Comparison of ENCODE assay signal across 11 cellular contexts in genomic region chr1:90925928-90926869, GRCh38.
DNase-seq lines count a peak whose midpoint lies in the region; ATAC-seq, FAIRE-seq and TF ChIP-seq lines count a peak whose summit lies in the region.
"Had no signal": no experiment of that assay in that cellular context is flagged by ENCODE, and none has a peak within 500 bp of the region (broad histone marks: within the 10 kb centered on the region; RNA-seq: fewer than 3 reads in every experiment).

No MANE protein-coding gene starts in this region.

- H3K79me2 ChIP-seq in fibroblast of lung (ENCODE audit: control insufficient read depth, insufficient read depth, low read length): peaks cover 40% of the 10 kb centered on the region

- H3K4me1 ChIP-seq in fibroblast of lung (ENCODE audit: control insufficient read depth, extremely low read depth, insufficient read depth, low read length): peaks cover 9% of the 10 kb centered on the region

- peak; percentile 93 for FAIRE-seq in RCC 7860 (lab: Jason Lieb, UNC)
- FAIRE-seq: A204.1 had no signal

- ATAC-seq in HG03280 (IDR thresholded peaks at IDR 0.05; ENCODE audit: unreplicated experiment): no peak
- ATAC-seq in activated CD8-positive, alpha-beta memory T cell treated with anti-CD3 and anti-CD28 coated beads, Interleukin-2, amount 10 ng/mL, durations not matched to agents 7 days and 5 days: no peak

- no peaks in the 10 kb centered on the region for H3K36me3 ChIP-seq in fibroblast of lung (ENCODE audit: control insufficient read depth, insufficient read depth, low read length)

- H3K4me1 Mint-ChIP-seq in activated CD8-positive, alpha-beta memory T cell treated with anti-CD3 and anti-CD28 coated beads, Interleukin-2, amount 10 ng/mL, durations not matched to agents 7 days and 5 days: peaks cover 42% of the 10 kb centered on the region

- no peak overlapping the region for H3K27ac Mint-ChIP-seq in activated CD8-positive, alpha-beta memory T cell treated with anti-CD3 and anti-CD28 coated beads, Interleukin-2, amount 10 ng/mL, durations not matched to agents 7 days and 5 days

- TF ChIP-seq CTCF in fibroblast of lung (conservative IDR thresholded peaks at IDR 0.05 in 1 of 2, IDR thresholded peaks at IDR 0.05 in 1 of 2; ENCODE audit: low read depth in 1 of 2, low read length in 2 of 2): no peak
- TF ChIP-seq CTCF in retinal pigment epithelial cell (conservative IDR thresholded peaks at IDR 0.05; ENCODE audit: low read depth, low read length): no peak

- H3K27me3 Mint-ChIP-seq in activated CD8-positive, alpha-beta memory T cell treated with anti-CD3 and anti-CD28 coated beads, Interleukin-2, amount 10 ng/mL, durations not matched to agents 7 days and 5 days: no peaks in the 10 kb centered on the region

- DNase-seq in SIG-M5 treated with dmso at 0.1 percent for 504 hours (lab: John Stamatoyannopoulos, UW; ENCODE audit: unreplicated experiment): peak; percentile 28
- no peak for DNase-seq in SIG-M5 (lab: John Stamatoyannopoulos, UW)
- DNase-seq in RCC 7860 (ENCODE audit: low spot score): peak; percentile 81
- peak; percentile 63 to 91 for DNase-seq in fibroblast of lung (ENCODE audit: low read depth in 2 of 2)
- peak; percentile 19 for DNase-seq in retinal pigment epithelial cell (ENCODE audit: low read depth)
- no peak for DNase-seq in activated CD8-positive, alpha-beta memory T cell treated with anti-CD3 and anti-CD28 coated beads, Interleukin-2, amount 10 ng/mL, durations not matched to agents 7 days and 5 days
- DNase-seq in NCI-H510A treated with DMSO at 0.1 percent for 48 hours (lab: John Stamatoyannopoulos, UW): no peak
- DNase-seq: effector CD8-positive, alpha-beta T cell; NCI-H1930 had no signal

- no peaks in the 10 kb centered on the region for H3K9me3 ChIP-seq in fibroblast of lung (ENCODE audit: control insufficient read depth, insufficient read depth, low read depth, low read length)

- no peak overlapping the region for H3K9ac ChIP-seq in fibroblast of lung (ENCODE audit: insufficient read depth, low read length)

- no peak overlapping the region for H3K4me3 Mint-ChIP-seq in activated CD8-positive, alpha-beta memory T cell treated with anti-CD3 and anti-CD28 coated beads, Interleukin-2, amount 10 ng/mL, durations not matched to agents 7 days and 5 days

- H3K4me3 ChIP-seq in fibroblast of lung (replicated peaks in 1 of 4; ENCODE audit: control extremely low read depth in 1 of 4, insufficient read depth in 1 of 4, low read depth in 3 of 4, low read length in 4 of 4) (no peak overlapping the region), retinal pigment epithelial cell (ENCODE audit: low read length) (no peak overlapping the region)

- H3K36me3 Mint-ChIP-seq in activated CD8-positive, alpha-beta memory T cell treated with anti-CD3 and anti-CD28 coated beads, Interleukin-2, amount 10 ng/mL, durations not matched to agents 7 days and 5 days: peaks cover 36% of the 10 kb centered on the region

- H3K4me2 ChIP-seq in fibroblast of lung (ENCODE audit: extremely low read depth, insufficient read depth, low read length): no peak overlapping the region

- no peaks in the 10 kb centered on the region for H4K20me1 ChIP-seq in fibroblast of lung (ENCODE audit: control insufficient read depth, extremely low read depth, insufficient read depth, low read length)

- CTCF ChIA-PET in activated CD8-positive, alpha-beta memory T cell treated with anti-CD3 and anti-CD28 coated beads, Interleukin-2, amount 10 ng/mL, durations not matched to agents 7 days and 5 days (lab: Charles Lee): interaction anchor here (0.9 kb wide), 1 partner anchor 71 kb away, joined by 3 read pairs; no protein-coding TSS in a partner anchor

- H2AFZ ChIP-seq in fibroblast of lung (ENCODE audit: low read length): no peak overlapping the region

- H3K27me3 ChIP-seq in fibroblast of lung (ENCODE audit: control insufficient read depth, insufficient read depth, low read length): no peaks in the 10 kb centered on the region

- peaks cover 4% of the 10 kb centered on the region for H3K9me3 Mint-ChIP-seq in activated CD8-positive, alpha-beta memory T cell treated with anti-CD3 and anti-CD28 coated beads, Interleukin-2, amount 10 ng/mL, durations not matched to agents 7 days and 5 days (ENCODE audit: low read depth)

- no peak overlapping the region for H3K27ac ChIP-seq in fibroblast of lung (ENCODE audit: insufficient read depth, low read length)

Comparison
In these comparisons a context has a peak if more than half of its experiments do, and no peak if none do; other contexts are left out.
1. DNase-seq: peak in SIG-M5 treated with dmso at 0.1 percent for 504 hours (single experiment), RCC 7860 (single experiment), fibroblast of lung (2 of 2) and retinal pigment epithelial cell (single experiment); none in SIG-M5 (single experiment), activated CD8-positive, alpha-beta memory T cell treated with anti-CD3 and anti-CD28 coated beads, Interleukin-2, amount 10 ng/mL, durations not matched to agents 7 days and 5 days (single experiment) and NCI-H510A treated with DMSO at 0.1 percent for 48 hours (single experiment).